ENCODE assay signal across 21 cellular contexts in the genomic region with DNA sequence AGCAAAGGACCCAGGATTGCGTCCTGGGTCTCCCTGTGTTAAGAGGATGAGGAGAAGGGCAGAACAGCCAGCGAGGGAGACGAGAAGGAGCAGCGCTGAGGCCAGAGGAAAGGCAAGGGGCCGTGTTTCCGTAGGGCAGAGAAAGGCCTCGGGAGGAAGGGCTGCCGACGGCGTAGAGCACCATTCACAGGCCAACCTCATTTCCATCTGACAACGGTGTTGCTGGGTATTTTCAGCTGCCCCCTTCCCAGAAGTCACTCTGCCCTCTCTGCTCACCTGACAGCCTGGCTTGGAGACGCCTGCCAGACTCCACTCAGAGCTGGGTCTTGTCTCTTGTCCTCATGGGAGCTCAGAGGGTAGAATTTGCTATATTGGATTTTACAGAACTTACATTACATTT. TPM values are rescaled to one million over a fixed set of nuclear protein-coding genes. Genes with fewer than 3 reads are reported as not detected.
DNase-seq lines count a peak whose midpoint lies in the region; ATAC-seq and TF ChIP-seq lines count a peak whose summit lies in the region.
"Had no signal": no experiment of that assay in that cellular context is flagged by ENCODE, and none has a peak within 500 bp of the region (broad histone marks: within the 10 kb centered on the region; RNA-seq: fewer than 3 reads in every experiment).

No MANE protein-coding gene starts in this region.

- no peaks in the 10 kb centered on the region for H3K79me1 ChIP-seq in neuronal stem cell (ENCODE audit: low read depth, low read length)
- no peaks in the 10 kb centered on the region for H3K79me1 ChIP-seq in mesendoderm (ENCODE audit: low read length)

- peaks cover 11% of the 10 kb centered on the region for H3K4me1 ChIP-seq in left ventricle myocardium inferior
- no peaks in the 10 kb centered on the region for H3K4me1 ChIP-seq in GM23338 (ENCODE audit: insufficient read depth)
- peaks cover 0 to 4% of the 10 kb centered on the region in 2 donors for H3K4me1 ChIP-seq in neuronal stem cell (ENCODE audit: control insufficient read depth in 2 of 2, insufficient read depth in 1 of 2, low read depth in 1 of 2, low read length in 2 of 2)
- H3K4me1 ChIP-seq in mesendoderm (ENCODE audit: control insufficient read depth, low read depth, low read length) = no peaks in the 10 kb centered on the region
- H3K4me1 ChIP-seq: A549 had no signal

- no peak for DNase-seq in activated naive CD4-positive, alpha-beta T cell treated with anti-CD3 and anti-CD28 coated beads for 36 hours
- DNase-seq in activated naive CD4-positive, alpha-beta T cell treated with anti-CD3 and anti-CD28 coated beads, Interleukin-2, amount 10 ng/mL, durations not matched to agents 7 days and 5 days = no peak
- no peak for DNase-seq in left ventricle myocardium inferior
- no peak for DNase-seq in Right ventricle myocardium inferior (ENCODE audit: missing footprints)
- no peak for DNase-seq in GM23338 (ENCODE audit: low spot score)
- DNase-seq in neuronal stem cell (ENCODE audit: low spot score) = no peak
- DNase-seq in DMS53 (lab: John Stamatoyannopoulos, UW) = no peak
- DNase-seq in mesendoderm = no peak
- DNase-seq: AML-193, Calu3, DMS153, H7, NCI-H1048, NCI-H1417, NCI-H1694, NCI-H2029 treated with DMSO at 0.1 percent for 48 hours, NCI-H446 treated with DMSO at 0.1 percent for 48 hours, NCI-H526 treated with DMSO at 0.1 percent for 48 hours, RPMI8226, SHP77 treated with DMSO at 0.1 percent for 48 hours had no signal

- no peaks in the 10 kb centered on the region for H3K27me3 Mint-ChIP-seq in activated naive CD4-positive, alpha-beta T cell treated with anti-CD3 and anti-CD28 coated beads for 36 hours (ENCODE audit: low read depth)
- no peaks in the 10 kb centered on the region for H3K27me3 Mint-ChIP-seq in activated naive CD4-positive, alpha-beta T cell treated with anti-CD3 and anti-CD28 coated beads, Interleukin-2, amount 10 ng/mL, durations not matched to agents 7 days and 5 days
- H3K27me3 Mint-ChIP-seq in GM23338 (ENCODE audit: insufficient read depth, low read depth, poor library complexity) = peaks cover 8% of the 10 kb centered on the region

- H3K79me2 ChIP-seq in GM23338 (replicated peaks; ENCODE audit: insufficient read depth) (no peaks in the 10 kb centered on the region), mesendoderm (ENCODE audit: control insufficient read depth, insufficient read depth, low read length) (no peaks in the 10 kb centered on the region)

- H3K4me3 ChIP-seq in left ventricle myocardium inferior (no peak overlapping the region), GM23338 (no peak overlapping the region), neuronal stem cell (ENCODE audit: low read length in 2 of 2) (no peak overlapping the region), mesendoderm (ENCODE audit: low read length) (no peak overlapping the region)
- H3K4me3 ChIP-seq: A549 had no signal

- H3K27me3 ChIP-seq in left ventricle myocardium inferior (ENCODE audit: low read depth) (no peaks in the 10 kb centered on the region), GM23338 (ENCODE audit: insufficient read depth) (no peaks in the 10 kb centered on the region), neuronal stem cell (ENCODE audit: control insufficient read depth in 3 of 3, insufficient read depth in 3 of 3, low read depth in 1 of 3, low read length in 3 of 3) (no peaks in the 10 kb centered on the region), mesendoderm (ENCODE audit: insufficient read depth, low read length, poor library complexity) (no peaks in the 10 kb centered on the region)

- no peaks in the 10 kb centered on the region for H4K20me1 ChIP-seq in GM23338 (replicated peaks; ENCODE audit: insufficient read depth)

- H2AK5ac ChIP-seq in neuronal stem cell (ENCODE audit: low read depth, low read length) (no peak overlapping the region), mesendoderm (ENCODE audit: low read length) (no peak overlapping the region)

- no peaks in the 10 kb centered on the region for H3F3A ChIP-seq in GM23338 (replicated peaks; ENCODE audit: low read depth)

- intact Hi-C loops in activated naive CD4-positive, alpha-beta T cell treated with anti-CD3 and anti-CD28 coated beads for 36 hours (cut with micrococcal nuclease) = no loop called here
- intact Hi-C loops in left ventricle myocardium inferior (cut with micrococcal nuclease) = no loop called here
- intact Hi-C loops in Right ventricle myocardium inferior (cut with DNase I) = no loop called here

- H3K4me1 Mint-ChIP-seq in activated naive CD4-positive, alpha-beta T cell treated with anti-CD3 and anti-CD28 coated beads for 36 hours (ENCODE audit: low read depth) = peaks cover 19% of the 10 kb centered on the region
- H3K4me1 Mint-ChIP-seq in activated naive CD4-positive, alpha-beta T cell treated with anti-CD3 and anti-CD28 coated beads, Interleukin-2, amount 10 ng/mL, durations not matched to agents 7 days and 5 days = peaks cover 50% of the 10 kb centered on the region
- no peaks in the 10 kb centered on the region for H3K4me1 Mint-ChIP-seq in GM23338

- no peak overlapping the region for H2BK5ac ChIP-seq in neuronal stem cell (ENCODE audit: low read length)
- no peak overlapping the region for H2BK5ac ChIP-seq in mesendoderm (ENCODE audit: low read length)

- H2BK12ac ChIP-seq in neuronal stem cell (ENCODE audit: low read length) = no peak overlapping the region

- H4K91ac ChIP-seq in neuronal stem cell (ENCODE audit: low read depth, low read length, poor library complexity) = no peak overlapping the region

- H3K4me2 ChIP-seq in GM23338 (no peak overlapping the region), neuronal stem cell (ENCODE audit: insufficient read depth, low read length, poor library complexity, severe bottlenecking) (no peak overlapping the region), mesendoderm (ENCODE audit: low read length) (no peak overlapping the region)
- H3K4me2 ChIP-seq: A549 had no signal

- peak overlapping the region; percentile 9 for H3K27ac Mint-ChIP-seq in activated naive CD4-positive, alpha-beta T cell treated with anti-CD3 and anti-CD28 coated beads for 36 hours
- no peak overlapping the region for H3K27ac Mint-ChIP-seq in activated naive CD4-positive, alpha-beta T cell treated with anti-CD3 and anti-CD28 coated beads, Interleukin-2, amount 10 ng/mL, durations not matched to agents 7 days and 5 days
- H3K27ac Mint-ChIP-seq in GM23338 = no peak overlapping the region

- no peak overlapping the region for H4K5ac ChIP-seq in mesendoderm (ENCODE audit: low read length)

- H3K4ac ChIP-seq in neuronal stem cell (ENCODE audit: low read length) = no peak overlapping the region
- no peak overlapping the region for H3K4ac ChIP-seq in mesendoderm (ENCODE audit: low read depth, low read length)

- H3K9ac ChIP-seq in neuronal stem cell (ENCODE audit: low read depth, low read length, poor library complexity) (no peak overlapping the region), mesendoderm (ENCODE audit: low read length) (no peak overlapping the region)

- CTCF ChIA-PET in activated naive CD4-positive, alpha-beta T cell treated with anti-CD3 and anti-CD28 coated beads for 36 hours (lab: Charles Lee) = interaction anchor here (1.5 to 3.3 kb wide), 5 partner anchors 15 to 94 kb away, joined by 5 to 24 read pairs (median 7); no protein-coding TSS in a partner anchor
- CTCF ChIA-PET in activated naive CD4-positive, alpha-beta T cell treated with anti-CD3 and anti-CD28 coated beads, Interleukin-2, amount 10 ng/mL, durations not matched to agents 7 days and 5 days (lab: Charles Lee) = interaction anchor here (0.6 to 2.6 kb wide), 6 partner anchors 11 to 234 kb away, joined by 3 to 22 read pairs (median 4); a partner anchor contains a TSS

- H3K23ac ChIP-seq in neuronal stem cell (ENCODE audit: low read depth, low read length, poor library complexity) (peak overlapping the region; percentile 39), mesendoderm (ENCODE audit: low read length) (no peak overlapping the region)

- WGBS in neuronal stem cell (ENCODE audit: extremely low coverage in 2 of 2, insufficient read length in 2 of 2, insufficient replicate concordance in 1 of 2), 2 donors = no CpG with 5 or more reads among the region's 12 CpGs
- WGBS in mesendoderm (ENCODE audit: extremely low coverage, insufficient coverage, low lambda C conversion rate) = no CpG with 5 or more reads among the region's 12 CpGs

- H3K27ac ChIP-seq in left ventricle myocardium inferior (replicated peaks) = peak overlapping the region; percentile 20
- H3K27ac ChIP-seq in GM23338 (ENCODE audit: low read depth) = no peak overlapping the region
- no peak overlapping the region for H3K27ac ChIP-seq in neuronal stem cell (replicated peaks; ENCODE audit: low read length)
- H3K27ac ChIP-seq in mesendoderm (ENCODE audit: low read depth, low read length) = no peak overlapping the region
- H3K27ac ChIP-seq: A549 had no signal

- H3K9me3 Mint-ChIP-seq in activated naive CD4-positive, alpha-beta T cell treated with anti-CD3 and anti-CD28 coated beads for 36 hours = no peaks in the 10 kb centered on the region
- no peaks in the 10 kb centered on the region for H3K9me3 Mint-ChIP-seq in activated naive CD4-positive, alpha-beta T cell treated with anti-CD3 and anti-CD28 coated beads, Interleukin-2, amount 10 ng/mL, durations not matched to agents 7 days and 5 days
- no peaks in the 10 kb centered on the region for H3K9me3 Mint-ChIP-seq in GM23338

- H4K8ac ChIP-seq in neuronal stem cell (ENCODE audit: low read depth, low read length) (no peak overlapping the region), mesendoderm (ENCODE audit: low read depth, low read length) (no peak overlapping the region)

- no peak overlapping the region for H2BK15ac ChIP-seq in neuronal stem cell (ENCODE audit: low read length)
- no peak overlapping the region for H2BK15ac ChIP-seq in mesendoderm (replicated peaks; ENCODE audit: low read depth)

- H3K14ac ChIP-seq in neuronal stem cell (ENCODE audit: low read length) = peak overlapping the region; percentile 48

- H3K4me3 Mint-ChIP-seq in activated naive CD4-positive, alpha-beta T cell treated with anti-CD3 and anti-CD28 coated beads for 36 hours = no peak overlapping the region
- H3K4me3 Mint-ChIP-seq in activated naive CD4-positive, alpha-beta T cell treated with anti-CD3 and anti-CD28 coated beads, Interleukin-2, amount 10 ng/mL, durations not matched to agents 7 days and 5 days = no peak overlapping the region
- no peak overlapping the region for H3K4me3 Mint-ChIP-seq in GM23338

- H2AFZ ChIP-seq in GM23338 (no peak overlapping the region), neuronal stem cell (ENCODE audit: low read length) (no peak overlapping the region)

- TF ChIP-seq CTCF in left ventricle myocardium inferior (IDR thresholded peaks at IDR 0.05; ENCODE audit: borderline replicate concordance) (no peak), GM23338 (conservative IDR thresholded peaks at IDR 0.05; ENCODE audit: low read depth in 2 of 2) (no peak)

- no peak overlapping the region for H3K56ac ChIP-seq in mesendoderm (ENCODE audit: low read length)

- ATAC-seq in Right ventricle myocardium inferior (no peak), GM23338 (peak; percentile 27; the same call in 2 of the 3 replicates)
- ATAC-seq: A549 had no signal

- peaks cover 40% of the 10 kb centered on the region for H3K36me3 Mint-ChIP-seq in activated naive CD4-positive, alpha-beta T cell treated with anti-CD3 and anti-CD28 coated beads for 36 hours (ENCODE audit: low read depth)
- H3K36me3 Mint-ChIP-seq in activated naive CD4-positive, alpha-beta T cell treated with anti-CD3 and anti-CD28 coated beads, Interleukin-2, amount 10 ng/mL, durations not matched to agents 7 days and 5 days = peaks cover 69% of the 10 kb centered on the region
- H3K36me3 Mint-ChIP-seq in GM23338 (ENCODE audit: low read depth) = peaks cover 18% of the 10 kb centered on the region

- H3K9me2 ChIP-seq in GM23338 (ENCODE audit: insufficient read depth) = no peaks in the 10 kb centered on the region

- H2BK120ac ChIP-seq in neuronal stem cell (ENCODE audit: low read depth, low read length) = no peak overlapping the region
- H2BK120ac ChIP-seq in mesendoderm (ENCODE audit: low read depth, low read length) = no peak overlapping the region

- H3K36me3 ChIP-seq in left ventricle myocardium inferior (peaks cover 88% of the 10 kb centered on the region), GM23338 (ENCODE audit: insufficient read depth) (no peaks in the 10 kb centered on the region), neuronal stem cell (replicated peaks in 1 of 2; ENCODE audit: control insufficient read depth in 2 of 2, insufficient read depth in 2 of 2, low read length in 2 of 2) (peaks cover 12 to 56% of the 10 kb centered on the region in 2 donors), mesendoderm (ENCODE audit: control insufficient read depth, insufficient read depth, low read length) (no peaks in the 10 kb centered on the region)

- H3K9me3 ChIP-seq in left ventricle myocardium inferior (replicated peaks) (no peaks in the 10 kb centered on the region), neuronal stem cell (replicated peaks in 1 of 2; ENCODE audit: control insufficient read depth in 2 of 2, insufficient read depth in 1 of 2, low read depth in 1 of 2, low read length in 2 of 2) (peaks cover 0 to 2% of the 10 kb centered on the region in 2 donors)
- H3K9me3 ChIP-seq: A549 had no signal

- H3K18ac ChIP-seq in neuronal stem cell (ENCODE audit: low read length) = peak overlapping the region; percentile 13
- no peak overlapping the region for H3K18ac ChIP-seq in mesendoderm (ENCODE audit: low read length)

RNA-seq across cellular contexts. Expression of a gene that starts 51.4 kb away (rescaled TPM):
- 1 to 10 TPM; 1.2 to 1.3 TPM for total RNA-seq in activated naive CD4-positive, alpha-beta T cell treated with anti-CD3 and anti-CD28 coated beads for 36 hours
- 0.41 TPM for total RNA-seq in left ventricle myocardium inferior
- total RNA-seq in Right ventricle myocardium inferior = 0.16 TPM
- 0.35 TPM in 2 replicates for total RNA-seq in GM23338 (2014; rRNA removed; shearing (Covaris generic))
- 0.19 and 0.45 TPM in 2 replicates for polyA plus RNA-seq in GM23338 (2016; fragmentation: Nextera tagmentation; extraction: Ambion mirVana)
- 0.70 TPM for polyA plus RNA-seq in neuronal stem cell (2013, experiment 1 of 2)
- polyA plus RNA-seq in neuronal stem cell (2013, experiment 2 of 2) = 0.61 TPM
- polyA plus RNA-seq in mesendoderm (2013, experiment 1 of 2) = 0.22 TPM
- 0.27 TPM for polyA plus RNA-seq in mesendoderm (2013, experiment 2 of 2)
- total RNA-seq: Calu3 had no signal
